In the genomic region with DNA sequence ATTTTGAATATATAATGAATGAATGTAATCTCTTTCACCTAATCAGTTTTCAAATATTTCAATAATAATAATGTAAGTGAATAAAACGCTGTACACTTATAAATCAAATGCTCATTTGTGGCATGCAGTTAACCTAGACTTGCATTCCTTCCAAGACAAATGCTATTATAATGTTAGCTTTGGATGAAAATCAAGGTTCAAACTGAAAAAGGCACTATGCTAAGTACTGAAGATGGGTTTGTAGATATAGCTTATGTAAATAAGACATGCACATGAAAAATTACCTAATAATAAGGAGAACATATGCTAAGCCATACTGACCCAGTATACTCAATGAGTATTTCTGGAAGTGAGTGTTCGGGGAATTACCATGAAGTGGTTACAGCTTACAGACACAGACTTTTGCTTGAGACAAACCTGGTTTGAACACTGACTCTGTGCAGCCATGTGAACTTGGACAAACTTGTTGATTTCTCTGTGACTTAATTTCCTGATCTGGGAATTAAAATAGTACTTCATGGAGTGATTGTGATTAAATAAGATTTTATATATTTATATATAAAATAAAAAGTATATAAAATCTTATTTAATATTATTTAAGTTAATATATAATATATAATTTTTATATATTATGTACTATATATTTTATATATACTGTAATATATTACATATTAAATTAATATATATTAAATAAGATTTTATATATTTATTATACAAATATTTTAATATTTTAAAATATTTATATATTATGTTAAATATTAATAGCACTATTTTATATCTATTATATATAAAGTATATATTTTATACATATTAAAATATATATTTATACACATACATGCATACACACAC, we compare ENCODE assay signal across 1 cellular context.
TF ChIP-seq lines count a peak whose summit lies in the region.

No MANE protein-coding gene starts in this region.

TF ChIP-seq in GM23338, 12 proteins besides CTCF, POLR2A, EP300 and RAD21 (continued from another document):
- TF ChIP-seq, protein P1, sequence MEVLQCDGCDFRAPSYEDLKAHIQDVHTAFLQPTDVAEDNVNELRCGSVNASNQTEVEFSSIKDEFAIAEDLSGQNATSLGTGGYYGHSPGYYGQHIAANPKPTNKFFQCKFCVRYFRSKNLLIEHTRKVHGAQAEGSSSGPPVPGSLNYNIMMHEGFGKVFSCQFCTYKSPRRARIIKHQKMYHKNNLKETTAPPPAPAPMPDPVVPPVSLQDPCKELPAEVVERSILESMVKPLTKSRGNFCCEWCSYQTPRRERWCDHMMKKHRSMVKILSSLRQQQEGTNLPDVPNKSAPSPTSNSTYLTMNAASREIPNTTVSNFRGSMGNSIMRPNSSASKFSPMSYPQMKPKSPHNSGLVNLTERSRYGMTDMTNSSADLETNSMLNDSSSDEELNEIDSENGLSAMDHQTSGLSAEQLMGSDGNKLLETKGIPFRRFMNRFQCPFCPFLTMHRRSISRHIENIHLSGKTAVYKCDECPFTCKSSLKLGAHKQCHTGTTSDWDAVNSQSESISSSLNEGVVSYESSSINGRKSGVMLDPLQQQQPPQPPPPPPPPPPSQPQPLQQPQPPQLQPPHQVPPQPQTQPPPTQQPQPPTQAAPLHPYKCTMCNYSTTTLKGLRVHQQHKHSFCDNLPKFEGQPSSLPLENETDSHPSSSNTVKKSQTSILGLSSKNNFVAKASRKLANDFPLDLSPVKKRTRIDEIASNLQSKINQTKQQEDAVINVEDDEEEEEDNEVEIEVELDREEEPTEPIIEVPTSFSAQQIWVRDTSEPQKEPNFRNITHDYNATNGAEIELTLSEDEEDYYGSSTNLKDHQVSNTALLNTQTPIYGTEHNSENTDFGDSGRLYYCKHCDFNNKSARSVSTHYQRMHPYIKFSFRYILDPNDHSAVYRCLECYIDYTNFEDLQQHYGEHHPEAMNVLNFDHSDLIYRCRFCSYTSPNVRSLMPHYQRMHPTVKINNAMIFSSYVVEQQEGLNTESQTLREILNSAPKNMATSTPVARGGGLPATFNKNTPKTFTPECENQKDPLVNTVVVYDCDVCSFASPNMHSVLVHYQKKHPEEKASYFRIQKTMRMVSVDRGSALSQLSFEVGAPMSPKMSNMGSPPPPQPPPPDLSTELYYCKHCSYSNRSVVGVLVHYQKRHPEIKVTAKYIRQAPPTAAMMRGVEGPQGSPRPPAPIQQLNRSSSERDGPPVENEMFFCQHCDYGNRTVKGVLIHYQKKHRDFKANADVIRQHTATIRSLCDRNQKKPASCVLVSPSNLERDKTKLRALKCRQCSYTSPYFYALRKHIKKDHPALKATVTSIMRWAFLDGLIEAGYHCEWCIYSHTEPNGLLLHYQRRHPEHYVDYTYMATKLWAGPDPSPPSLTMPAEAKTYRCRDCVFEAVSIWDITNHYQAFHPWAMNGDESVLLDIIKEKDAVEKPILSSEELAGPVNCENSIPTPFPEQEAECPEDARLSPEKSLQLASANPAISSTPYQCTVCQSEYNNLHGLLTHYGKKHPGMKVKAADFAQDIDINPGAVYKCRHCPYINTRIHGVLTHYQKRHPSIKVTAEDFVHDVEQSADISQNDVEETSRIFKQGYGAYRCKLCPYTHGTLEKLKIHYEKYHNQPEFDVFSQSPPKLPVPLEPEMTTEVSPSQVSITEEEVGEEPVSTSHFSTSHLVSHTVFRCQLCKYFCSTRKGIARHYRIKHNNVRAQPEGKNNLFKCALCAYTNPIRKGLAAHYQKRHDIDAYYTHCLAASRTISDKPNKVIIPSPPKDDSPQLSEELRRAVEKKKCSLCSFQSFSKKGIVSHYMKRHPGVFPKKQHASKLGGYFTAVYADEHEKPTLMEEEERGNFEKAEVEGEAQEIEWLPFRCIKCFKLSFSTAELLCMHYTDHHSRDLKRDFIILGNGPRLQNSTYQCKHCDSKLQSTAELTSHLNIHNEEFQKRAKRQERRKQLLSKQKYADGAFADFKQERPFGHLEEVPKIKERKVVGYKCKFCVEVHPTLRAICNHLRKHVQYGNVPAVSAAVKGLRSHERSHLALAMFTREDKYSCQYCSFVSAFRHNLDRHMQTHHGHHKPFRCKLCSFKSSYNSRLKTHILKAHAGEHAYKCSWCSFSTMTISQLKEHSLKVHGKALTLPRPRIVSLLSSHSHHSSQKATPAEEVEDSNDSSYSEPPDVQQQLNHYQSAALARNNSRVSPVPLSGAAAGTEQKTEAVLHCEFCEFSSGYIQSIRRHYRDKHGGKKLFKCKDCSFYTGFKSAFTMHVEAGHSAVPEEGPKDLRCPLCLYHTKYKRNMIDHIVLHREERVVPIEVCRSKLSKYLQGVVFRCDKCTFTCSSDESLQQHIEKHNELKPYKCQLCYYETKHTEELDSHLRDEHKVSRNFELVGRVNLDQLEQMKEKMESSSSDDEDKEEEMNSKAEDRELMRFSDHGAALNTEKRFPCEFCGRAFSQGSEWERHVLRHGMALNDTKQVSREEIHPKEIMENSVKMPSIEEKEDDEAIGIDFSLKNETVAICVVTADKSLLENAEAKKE (CRISPR knock-in tag; IDR thresholded peaks at IDR 0.05): no peak
- TF ChIP-seq STAT1 (IDR thresholded peaks at IDR 0.05; ENCODE audit: unreplicated experiment): no peak
- TF ChIP-seq EZH2phosphoT487 (IDR thresholded peaks at IDR 0.05; ENCODE audit: unreplicated experiment): no peak
- TF ChIP-seq CREB1 (CRISPR knock-in tag; IDR thresholded peaks at IDR 0.05; ENCODE audit: low read depth): no peak
- no peak for TF ChIP-seq POLR2AphosphoS5 (IDR thresholded peaks at IDR 0.05; ENCODE audit: low read depth)
- TF ChIP-seq EZH2 (IDR thresholded peaks at IDR 0.05; ENCODE audit: low read depth, unreplicated experiment): no peak
